33 cellular contexts compared by ENCODE assay signal in the genomic region with DNA sequence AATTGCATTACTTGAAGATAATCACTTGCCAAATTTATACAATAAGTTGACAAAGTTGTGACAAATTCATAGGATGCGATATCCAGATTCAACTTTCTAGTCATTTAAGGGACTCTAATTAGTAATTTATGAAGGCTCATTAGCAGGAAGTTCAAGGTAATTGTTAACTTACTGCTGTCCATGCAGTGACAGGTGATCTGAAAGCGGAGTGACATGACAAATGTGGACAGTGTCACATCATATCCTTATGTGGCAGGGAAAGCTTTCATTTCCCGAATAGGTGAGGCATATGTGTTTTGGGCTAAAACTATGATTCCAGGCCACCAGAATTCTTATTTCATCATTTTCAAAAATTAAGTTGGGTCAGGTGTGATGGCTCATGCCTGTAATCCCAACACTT.
DNase-seq lines count a peak whose midpoint lies in the region; ATAC-seq, FAIRE-seq and TF ChIP-seq lines count a peak whose summit lies in the region.
"Had no signal": no experiment of that assay in that cellular context is flagged by ENCODE, and none has a peak within 500 bp of the region (broad histone marks: within the 10 kb centered on the region; RNA-seq: fewer than 3 reads in every experiment).

No MANE protein-coding gene starts in this region.

- H2BK12ac ChIP-seq in H9 (ENCODE audit: insufficient read length, low read depth, low read length), result no peak overlapping the region

- H3K9me3 ChIP-seq in H9 (ENCODE audit: control insufficient read depth, low read depth, low read length), result no peaks in the 10 kb centered on the region
- H3K9me3 ChIP-seq: thyroid gland had no signal

- no peak overlapping the region for H4K91ac ChIP-seq in H9 (ENCODE audit: insufficient read length, low read depth, low read length)

- H3K9ac ChIP-seq in H9 (ENCODE audit: extremely low read depth, insufficient read length, low read length), result no peak overlapping the region

- H4K20me1 ChIP-seq in H9 (ENCODE audit: control insufficient read depth, insufficient read depth, insufficient read length), result no peaks in the 10 kb centered on the region

- H2BK15ac ChIP-seq in H9 (ENCODE audit: low read depth, low read length), result no peak overlapping the region

- no peak overlapping the region for H2AFZ ChIP-seq in H9 (ENCODE audit: low read length)

- no peak overlapping the region for H3K56ac ChIP-seq in H9 (ENCODE audit: insufficient read length, low read depth, low read length)

- no peak overlapping the region for H3K14ac ChIP-seq in H9 (ENCODE audit: insufficient read depth, low read length)

- no peaks in the 10 kb centered on the region for H3K79me1 ChIP-seq in H9 (ENCODE audit: insufficient read depth, low read depth, low read length, poor library complexity, severe bottlenecking)

- no peaks in the 10 kb centered on the region for H3K27me3 ChIP-seq in H9 (ENCODE audit: insufficient read depth, low read length)
- H3K27me3 ChIP-seq: thyroid gland had no signal

- H3K4me1 ChIP-seq in H9 (ENCODE audit: insufficient read depth, low read length), result no peaks in the 10 kb centered on the region
- H3K4me1 ChIP-seq: thyroid gland had no signal

- no peak overlapping the region for H2BK120ac ChIP-seq in H9 (ENCODE audit: low read depth, low read length, poor library complexity, severe bottlenecking)

- no peak overlapping the region for H3K23ac ChIP-seq in H9 (ENCODE audit: insufficient read length, low read depth, low read length)

- peaks cover 0 to 4% of the 10 kb centered on the region in 2 experiments; a peak in 3 of 5 replicates for H3K9me3 Mint-ChIP-seq in H9

- no peaks in the 10 kb centered on the region; the same call in 1 of the 2 replicates for H3K27me3 Mint-ChIP-seq in H9 (ENCODE audit: low read depth)
- H3K27me3 Mint-ChIP-seq: activated naive CD4-positive, alpha-beta T cell treated with anti-CD3 and anti-CD28 coated beads, Interleukin-2, amount 10 ng/mL, durations not matched to agents 7 days and 5 days; naive thymus-derived CD4-positive, alpha-beta T cell had no signal

- WGBS in H9 (ENCODE audit: extremely low coverage, insufficient read length, low lambda C conversion rate), result no CpG with 5 or more reads among the region's 3 CpGs

- H3K27ac Mint-ChIP-seq in H9, result no peak overlapping the region
- H3K27ac Mint-ChIP-seq: activated naive CD4-positive, alpha-beta T cell treated with anti-CD3 and anti-CD28 coated beads, Interleukin-2, amount 10 ng/mL, durations not matched to agents 7 days and 5 days; activated T-cell treated with anti-CD3 and anti-CD28 coated beads, Interleukin-2, amount 50 U/mL, for 72 hours; naive thymus-derived CD4-positive, alpha-beta T cell; T-helper 1 cell treated with Interleukin-12 subunit alpha and Interleukin-12 subunit beta and Interleukin-4 antibody, amounts not matched to agents 30 μg/mL and 1 μg/mL, for 36 hours had no signal

- no peak overlapping the region for H4K5ac ChIP-seq in H9 (ENCODE audit: insufficient read length, low read depth, low read length)

- no peak overlapping the region for H2BK5ac ChIP-seq in H9 (ENCODE audit: insufficient read length, low read length)

- H3K4me2 ChIP-seq in H9 (ENCODE audit: insufficient read depth, insufficient read length, low read length), result no peak overlapping the region
- H3K4me2 ChIP-seq: smooth muscle cell had no signal

- peak; percentile 72 for FAIRE-seq in GM18507 (lab: Jason Lieb, UNC)
- FAIRE-seq: GM12891, H1 had no signal

- no peak overlapping the region for H2BK20ac ChIP-seq in H9 (ENCODE audit: low read depth, low read length, poor library complexity, severe bottlenecking)

- H3K27ac ChIP-seq in H9 (ENCODE audit: insufficient read length, low read depth, low read length), result no peak overlapping the region
- H3K27ac ChIP-seq: dorsolateral prefrontal cortex, thyroid gland had no signal

- no peak overlapping the region for H3K4me3 Mint-ChIP-seq in H9
- H3K4me3 Mint-ChIP-seq: activated naive CD4-positive, alpha-beta T cell treated with anti-CD3 and anti-CD28 coated beads, Interleukin-2, amount 10 ng/mL, durations not matched to agents 7 days and 5 days; activated T-cell treated with anti-CD3 and anti-CD28 coated beads, Interleukin-2, amount 50 U/mL, for 72 hours; naive thymus-derived CD4-positive, alpha-beta T cell; T-helper 1 cell treated with Interleukin-12 subunit alpha and Interleukin-12 subunit beta and Interleukin-4 antibody, amounts not matched to agents 30 μg/mL and 1 μg/mL, for 36 hours had no signal

- DNase-seq in GM18507 (ENCODE audit: extremely low spot score, insufficient read length, low read depth) (no peak), kidney glomerular epithelial cell (lab: John Stamatoyannopoulos, UW) (no peak), H9 (no peak), NCI-H774 (lab: John Stamatoyannopoulos, UW) (no peak)
- DNase-seq: 8988T; activated CD4-positive, alpha-beta T cell treated with anti-CD3 and anti-CD28 coated beads for 4 hours; activated naive CD4-positive, alpha-beta T cell treated with anti-CD3 and anti-CD28 coated beads, Interleukin-2, amount 10 ng/mL, durations not matched to agents 7 days and 5 days; activated T-cell treated with anti-CD3 and anti-CD28 coated beads, Interleukin-2, amount 50 U/mL, for 72 hours; anterior cingulate cortex; central memory CD4-positive, alpha-beta T cell; DMS79; dorsolateral prefrontal cortex; head of caudate nucleus; KBM-7; left colon; mesendoderm; naive thymus-derived CD4-positive, alpha-beta T cell; NCI-H1436 treated with DMSO at 0.1 percent for 48 hours; NCI-H510A treated with DMSO at 0.1 percent for 48 hours; NK-92 treated with Interleukin-12 subunit alpha and Interleukin-12 subunit beta, amount 100 ng/mL, for 24 hours; occipital lobe; retina; stimulated activated CD4-positive, alpha-beta T cell treated with anti-CD3 and anti-CD28 coated beads, Interleukin-2, amount 100 ng/mL, for 48 hours; stimulated activated naive CD8-positive, alpha-beta T cell treated with anti-CD3 and anti-CD28 coated beads, Interleukin-15, Interleukin-2, amounts not matched to agents 100 U/mL and 50 U/mL, for 24 hours; thyroid gland had no signal

- no peak overlapping the region for H4K8ac ChIP-seq in H9 (replicated peaks; ENCODE audit: insufficient read length, low read depth, low read length)

- H3K79me2 ChIP-seq in H9 (ENCODE audit: insufficient read depth, low read length), result no peaks in the 10 kb centered on the region

- ATAC-seq in GM19463 (IDR thresholded peaks at IDR 0.05; ENCODE audit: unreplicated experiment) (peak; percentile 76), HG02973 (IDR thresholded peaks at IDR 0.05; ENCODE audit: unreplicated experiment) (peak; percentile 50), HG03571 (IDR thresholded peaks at IDR 0.05; ENCODE audit: unreplicated experiment) (peak; percentile 77), HG02610 (IDR thresholded peaks at IDR 0.05; ENCODE audit: unreplicated experiment) (no peak)
- ATAC-seq: activated T-cell treated with anti-CD3 and anti-CD28 coated beads, Interleukin-2, amount 50 U/mL, for 72 hours; left colon; naive thymus-derived CD4-positive, alpha-beta T cell; stimulated activated naive CD8-positive, alpha-beta T cell treated with anti-CD3 and anti-CD28 coated beads, Interleukin-15, Interleukin-2, amounts not matched to agents 100 U/mL and 50 U/mL, for 24 hours had no signal

- H3T11ph ChIP-seq in H9 (ENCODE audit: low read length), result no peak overlapping the region

- TF ChIP-seq CTCF in H9 (conservative IDR thresholded peaks at IDR 0.05), result no peak

- H3K4ac ChIP-seq in H9 (ENCODE audit: low read depth, low read length), result no peak overlapping the region

- no peak overlapping the region for H2AK5ac ChIP-seq in H9 (ENCODE audit: insufficient read length, low read length)

- H3K36me3 Mint-ChIP-seq in H9 (ENCODE audit: insufficient read depth in 1 of 3, low read depth in 3 of 3), result peaks cover 0 to 2% (median 0%) of the 10 kb centered on the region in 3 experiments; a peak in 1 of 7 replicates
- H3K36me3 Mint-ChIP-seq: activated naive CD4-positive, alpha-beta T cell treated with anti-CD3 and anti-CD28 coated beads, Interleukin-2, amount 10 ng/mL, durations not matched to agents 7 days and 5 days; naive thymus-derived CD4-positive, alpha-beta T cell had no signal

- H3K23me2 ChIP-seq in H9 (ENCODE audit: insufficient read length, low read depth, low read length, poor library complexity, severe bottlenecking), result no peaks in the 10 kb centered on the region

- 0 out of 4 replicates have a peak, but pooled peaks cover 0 to 3% of the 10 kb centered on the region in 2 experiments for H3K4me1 Mint-ChIP-seq in H9
- H3K4me1 Mint-ChIP-seq: activated naive CD4-positive, alpha-beta T cell treated with anti-CD3 and anti-CD28 coated beads, Interleukin-2, amount 10 ng/mL, durations not matched to agents 7 days and 5 days; naive thymus-derived CD4-positive, alpha-beta T cell had no signal

- no peak overlapping the region for H3K18ac ChIP-seq in H9 (ENCODE audit: insufficient read length, low read depth, low read length)
